Comparison of ENCODE assay signal across 25 cellular contexts in the genomic region with DNA sequence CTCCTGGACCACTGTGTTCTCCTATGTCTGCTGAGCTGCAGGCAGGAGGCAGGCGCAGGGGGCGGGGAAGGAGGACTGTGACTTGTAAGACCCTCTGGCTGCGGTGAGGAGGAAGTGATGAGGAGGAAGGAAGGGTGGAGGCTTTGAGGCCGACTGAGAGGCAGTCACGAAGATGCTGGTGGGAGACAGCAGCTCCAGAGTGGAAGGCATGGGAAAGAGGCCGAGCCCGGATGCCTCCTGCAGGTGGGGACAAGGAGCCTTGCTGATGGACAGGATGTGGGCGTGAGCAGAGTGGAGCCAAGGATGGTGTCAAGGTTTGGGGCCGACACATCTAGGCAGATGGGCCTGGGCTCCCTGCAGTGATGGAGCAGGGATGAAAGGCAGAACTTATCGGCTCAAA.
A peak's percentile ranks its signal among the peaks of the same experiment; 100 is the strongest.
DNase-seq lines count a peak whose midpoint lies in the region; ATAC-seq, FAIRE-seq and TF ChIP-seq lines count a peak whose summit lies in the region.
"Had no signal": no experiment of that assay in that cellular context is flagged by ENCODE, and none has a peak within 500 bp of the region (broad histone marks: within the 10 kb centered on the region; RNA-seq: fewer than 3 reads in every experiment).

No MANE protein-coding gene starts in this region.

- no peak for TF ChIP-seq CTCF in endodermal cell (conservative IDR thresholded peaks at IDR 0.05)
- TF ChIP-seq CTCF in upper lobe of right lung (IDR thresholded peaks at IDR 0.05), result no peak
- no peak for TF ChIP-seq CTCF in D721Med (IDR thresholded peaks at IDR 0.05; ENCODE audit: insufficient read depth, missing control alignments)
- no peak for TF ChIP-seq CTCF in uterus (IDR thresholded peaks at IDR 0.05)

- peaks cover 3% of the 10 kb centered on the region for H3K4me1 ChIP-seq in right cardiac atrium (ENCODE audit: control insufficient read depth, insufficient read depth, low read length)
- no peaks in the 10 kb centered on the region for H3K4me1 ChIP-seq in endodermal cell (ENCODE audit: control insufficient read depth, insufficient read depth, low read length)
- H3K4me1 ChIP-seq in upper lobe of right lung, result no peaks in the 10 kb centered on the region
- peaks cover 0 to 3% of the 10 kb centered on the region in 2 donors for H3K4me1 ChIP-seq in uterus
- H3K4me1 ChIP-seq: HAP-1, testis had no signal

- H3K36me3 Mint-ChIP-seq in T-helper 17 cell (ENCODE audit: low read depth) (peaks cover 2% of the 10 kb centered on the region), endodermal cell (ENCODE audit: low read depth) (no peaks in the 10 kb centered on the region)

- H3K9ac ChIP-seq in endodermal cell (ENCODE audit: extremely low read depth, low read length, poor library complexity, severe bottlenecking), result no peak overlapping the region

- TF ChIP-seq POLR2A in uterus (IDR thresholded peaks at IDR 0.05), result no peak

- H3K27ac Mint-ChIP-seq in T-helper 17 cell (no peak overlapping the region), endodermal cell (no peak overlapping the region)
- H3K27ac Mint-ChIP-seq: activated T-cell treated with anti-CD3 and anti-CD28 coated beads, Interleukin-2, amount 50 U/mL, for 72 hours had no signal

- FAIRE-seq in D721Med (lab: Jason Lieb, UNC), result no peak
- FAIRE-seq: GM12891 had no signal

- H3K4me3 Mint-ChIP-seq in T-helper 17 cell, result peak overlapping the region; percentile 0
- H3K4me3 Mint-ChIP-seq in endodermal cell, result no peak overlapping the region
- H3K4me3 Mint-ChIP-seq: activated T-cell treated with anti-CD3 and anti-CD28 coated beads, Interleukin-2, amount 50 U/mL, for 72 hours had no signal

- H3K9me3 ChIP-seq in right cardiac atrium (ENCODE audit: control insufficient read depth, low read length) (peaks cover 10% of the 10 kb centered on the region), T-helper 17 cell (ENCODE audit: control insufficient read depth, low read length, poor library complexity, severe bottlenecking) (no peaks in the 10 kb centered on the region), endodermal cell (ENCODE audit: control insufficient read depth, low read length) (no peaks in the 10 kb centered on the region), upper lobe of right lung (no peaks in the 10 kb centered on the region), uterus (no peaks in the 10 kb centered on the region)
- H3K9me3 ChIP-seq: HAP-1, spleen, testis had no signal

- no peaks in the 10 kb centered on the region for H3K9me3 Mint-ChIP-seq in endodermal cell

- H3K36me3 ChIP-seq in endodermal cell (ENCODE audit: control insufficient read depth, insufficient read depth, low read length) (no peaks in the 10 kb centered on the region), upper lobe of right lung (no peaks in the 10 kb centered on the region), uterus (no peaks in the 10 kb centered on the region)
- H3K36me3 ChIP-seq: HAP-1, spleen had no signal

- intact Hi-C loops in right cardiac atrium (cut with DNase I) (no loop called here), Right ventricle myocardium superior (cut with DNase I) (no loop called here), upper lobe of right lung (cut with DNase I) (no loop called here), uterus (cut with DNase I; ENCODE audit: low total_unique reads) (no loop called here)

- H3K27ac ChIP-seq in right cardiac atrium (ENCODE audit: low read length) (no peak overlapping the region), endodermal cell (ENCODE audit: low read depth, low read length) (no peak overlapping the region), upper lobe of right lung (no peak overlapping the region), uterus (no peak overlapping the region)
- H3K27ac ChIP-seq: spleen, testis had no signal

- WGBS in right cardiac atrium, result 40% methylated on average over 10 of the region's 10 CpGs
- WGBS in endodermal cell (ENCODE audit: insufficient coverage in 1 of 2, insufficient read length in 1 of 2), 2 experiments, result 72 to 74% methylated on average over 6 to 10 of the region's 10 CpGs

- H3K27me3 Mint-ChIP-seq in T-helper 17 cell (peaks cover 42% of the 10 kb centered on the region), endodermal cell (ENCODE audit: insufficient read depth) (peaks cover 5% of the 10 kb centered on the region)

- no peak for DNase-seq in right cardiac atrium
- no peak for DNase-seq in Right ventricle myocardium superior
- DNase-seq in T-helper 17 cell, result no peak
- DNase-seq in endodermal cell, result peak; percentile 59
- no peak for DNase-seq in upper lobe of right lung
- DNase-seq in D721Med (ENCODE audit: insufficient read length, low spot score), result no peak
- DNase-seq in uterus, result no peak
- no peak for DNase-seq in NCI-H146 (lab: John Stamatoyannopoulos, UW)
- DNase-seq: ACHN; activated CD4-positive, alpha-beta T cell treated with anti-CD3 and anti-CD28 coated beads for 4 hours; activated naive CD4-positive, alpha-beta T cell treated with anti-CD3 and anti-CD28 coated beads, Interleukin-2, amount 50 U/mL, for 16 hours; activated T-cell treated with anti-CD3 and anti-CD28 coated beads, Interleukin-2, amount 50 U/mL, for 72 hours; Calu3; central memory CD4-positive, alpha-beta T cell; head of caudate nucleus; kidney glomerular epithelial cell; NCI-H1417; occipital lobe; spleen; stimulated activated CD4-positive, alpha-beta T cell treated with anti-CD3 and anti-CD28 coated beads, Interleukin-4, amount 100 ng/mL, for 1 hour; stimulated activated naive CD4-positive, alpha-beta T cell treated with Interleukin-2 at 50 U/mL for 16 hours; T-helper 2 cell; testis had no signal

- ATAC-seq in right cardiac atrium (peak; percentile 33 to 51), Right ventricle myocardium superior (ENCODE audit: poor library complexity) (no peak), T-helper 17 cell (no peak), upper lobe of right lung (peak; percentile 32)
- ATAC-seq: activated T-cell treated with anti-CD3 and anti-CD28 coated beads, Interleukin-2, amount 50 U/mL, for 72 hours had no signal

- H3K4me1 Mint-ChIP-seq in T-helper 17 cell, result no peaks in the 10 kb centered on the region
- H3K4me1 Mint-ChIP-seq in endodermal cell, result peaks cover 5% of the 10 kb centered on the region

- no peaks in the 10 kb centered on the region for H3K27me3 ChIP-seq in right cardiac atrium (ENCODE audit: control insufficient read depth, insufficient read depth)
- no peaks in the 10 kb centered on the region for H3K27me3 ChIP-seq in endodermal cell (ENCODE audit: control insufficient read depth, insufficient read depth, low read length, poor library complexity, severe bottlenecking)
- H3K27me3 ChIP-seq in upper lobe of right lung, result no peaks in the 10 kb centered on the region
- H3K27me3 ChIP-seq in uterus, result no peaks in the 10 kb centered on the region
- H3K27me3 ChIP-seq: spleen, testis had no signal

- H3K4me3 ChIP-seq in right cardiac atrium (ENCODE audit: low read length), result no peak overlapping the region
- H3K4me3 ChIP-seq in endodermal cell (ENCODE audit: low read length), result no peak overlapping the region
- H3K4me3 ChIP-seq in upper lobe of right lung, result no peak overlapping the region
- no peak overlapping the region for H3K4me3 ChIP-seq in uterus
- H3K4me3 ChIP-seq: HAP-1, spleen, testis had no signal

Comparison
In these comparisons a context has a peak if more than half of its experiments do, and no peak if none do; other contexts are left out.
1. ATAC-seq: peak in right cardiac atrium (2 of 2) and upper lobe of right lung (single experiment); none in Right ventricle myocardium superior (single experiment) and T-helper 17 cell (single experiment).